9 cellular contexts compared by ENCODE assay signal in the genomic region with DNA sequence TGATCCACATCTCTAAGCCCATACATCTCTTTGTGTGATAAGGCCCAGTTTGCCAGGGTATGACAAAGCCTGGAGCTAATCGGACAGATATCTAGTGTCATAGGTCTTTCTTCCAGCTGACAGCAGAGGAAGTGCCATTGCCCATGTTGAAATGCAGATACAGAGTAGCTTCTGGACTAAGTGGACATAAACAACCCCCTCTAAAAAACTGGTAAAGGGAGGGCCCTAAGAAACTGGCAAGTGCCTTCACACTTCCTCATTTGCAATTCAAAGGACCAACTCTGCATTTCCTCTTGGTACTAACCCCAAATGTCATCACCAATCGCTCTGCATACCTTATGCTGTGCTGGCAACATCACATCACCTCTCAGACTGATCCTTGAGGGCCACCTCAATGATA. TPM values are rescaled to one million over a fixed set of nuclear protein-coding genes. Genes with fewer than 3 reads are reported as not detected.
A peak's percentile ranks its signal among the peaks of the same experiment; 100 is the strongest.
DNase-seq lines count a peak whose midpoint lies in the region; ATAC-seq, FAIRE-seq and TF ChIP-seq lines count a peak whose summit lies in the region.
"Had no signal": no experiment of that assay in that cellular context is flagged by ENCODE, and none has a peak within 500 bp of the region (broad histone marks: within the 10 kb centered on the region; RNA-seq: fewer than 3 reads in every experiment).

No MANE protein-coding gene starts in this region.

- no peaks in the 10 kb centered on the region for H3K36me3 Mint-ChIP-seq in endodermal cell (ENCODE audit: low read depth)

- H3K9me3 Mint-ChIP-seq in endodermal cell = peaks cover 51% of the 10 kb centered on the region

- H3K27ac Mint-ChIP-seq in endodermal cell = no peak overlapping the region

- no peak overlapping the region for H3K4me3 Mint-ChIP-seq in endodermal cell

- POLR2A ChIA-PET in RWPE1 (lab: Yijun Ruan, JAX; ENCODE audit: low non-redundant PET) = no interaction called here

- 44% methylated on average over 2 of the region's 2 CpGs; no CpG with 5 or more reads in 1 of the 2 experiments for WGBS in endodermal cell (ENCODE audit: insufficient coverage in 1 of 2, insufficient read length in 1 of 2), 2 experiments

- peaks cover 1% of the 10 kb centered on the region for H3K27me3 Mint-ChIP-seq in endodermal cell (ENCODE audit: insufficient read depth)

- FAIRE-seq in GM12892 (lab: Jason Lieb, UNC) = peak; percentile 38

- H3K27me3 ChIP-seq in endodermal cell (ENCODE audit: control insufficient read depth, insufficient read depth, low read length, poor library complexity, severe bottlenecking) = peaks cover 4% of the 10 kb centered on the region

- DNase-seq in GM12892 (ENCODE audit: insufficient read length) = no peak
- DNase-seq in Kasumi-1 (lab: John Stamatoyannopoulos, UW) = peak; percentile 15 to 44
- DNase-seq in endodermal cell = peak; percentile 47
- DNase-seq in RWPE1 (ENCODE audit: low spot score) = no peak
- no peak for DNase-seq in stimulated activated CD8-positive, alpha-beta memory T cell treated with anti-CD3 and anti-CD28 coated beads, Interleukin-4, amount 100 ng/mL, for 48 hours
- no peak for DNase-seq in SHP77 treated with DMSO at 0.1 percent for 48 hours (lab: John Stamatoyannopoulos, UW)
- DNase-seq: aorta had no signal

- H3K9ac ChIP-seq in endodermal cell (ENCODE audit: extremely low read depth, low read length, poor library complexity, severe bottlenecking) = no peak overlapping the region

- TF ChIP-seq CTCF in endodermal cell (conservative IDR thresholded peaks at IDR 0.05) = no peak
- TF ChIP-seq CTCF in RWPE1 (conservative IDR thresholded peaks at IDR 0.05; ENCODE audit: low read depth) = no peak

- CTCF ChIA-PET in RWPE1 (lab: Yijun Ruan, JAX) = no interaction called here

- TF ChIP-seq POLR2A in GM12892 (IDR thresholded peaks at IDR 0.05; ENCODE audit: low read depth, low read length) = no peak

- H3K4me3 ChIP-seq in endodermal cell (ENCODE audit: low read length) = no peak overlapping the region

- ATAC-seq in GM21619 (IDR thresholded peaks at IDR 0.05; ENCODE audit: unreplicated experiment) (peak; percentile 89), GM21723 (IDR thresholded peaks at IDR 0.05; ENCODE audit: unreplicated experiment) (no peak)

- H3K4me1 Mint-ChIP-seq in endodermal cell = no peaks in the 10 kb centered on the region

- H3K27ac ChIP-seq in endodermal cell (ENCODE audit: low read depth, low read length) = no peak overlapping the region
- H3K27ac ChIP-seq in RWPE1 = no peak overlapping the region

- H3K4me1 ChIP-seq in endodermal cell (ENCODE audit: control insufficient read depth, insufficient read depth, low read length) = no peaks in the 10 kb centered on the region

- H3K36me3 ChIP-seq in endodermal cell (ENCODE audit: control insufficient read depth, insufficient read depth, low read length) = no peaks in the 10 kb centered on the region

- H3K9me3 ChIP-seq in endodermal cell (ENCODE audit: control insufficient read depth, low read length) = no peaks in the 10 kb centered on the region

RNA-seq across cellular contexts. Expression of gene ARHGEF6, which starts 20.8 kb away (rescaled TPM):
- polyA plus RNA-seq in GM12892 (2012; ENCODE audit: missing spikeins) = 15.2 TPM
- 1 to 10 TPM; 1.8 to 2.7 TPM for total RNA-seq in endodermal cell
- 4.0 TPM for polyA plus RNA-seq in endodermal cell (2013, experiment 1 of 2)
- polyA plus RNA-seq in endodermal cell (2013, experiment 2 of 2) = 3.8 TPM

Comparison
In these comparisons a context has a peak if more than half of its experiments do, and no peak if none do; other contexts are left out.
1. DNase-seq: peak in Kasumi-1 (2 of 2) and endodermal cell (single experiment); none in GM12892 (single experiment), RWPE1 (single experiment), stimulated activated CD8-positive, alpha-beta memory T cell treated with anti-CD3 and anti-CD28 coated beads, Interleukin-4, amount 100 ng/mL, for 48 hours (single experiment) and SHP77 treated with DMSO at 0.1 percent for 48 hours (single experiment).